Comparison of ENCODE assay signal across 13 cellular contexts in genomic region chr5:155147222-155147621, GRCh38.
DNase-seq lines count a peak whose midpoint lies in the region; ATAC-seq and TF ChIP-seq lines count a peak whose summit lies in the region.
"Had no signal": no experiment of that assay in that cellular context is flagged by ENCODE, and none has a peak within 500 bp of the region (broad histone marks: within the 10 kb centered on the region; RNA-seq: fewer than 3 reads in every experiment).

No MANE protein-coding gene starts in this region.

- no peak overlapping the region for H4K91ac ChIP-seq in mesenchymal stem cell (ENCODE audit: low read length)

- CTCF ChIA-PET in Caco-2 (lab: Charles Lee): no interaction called here

- H3K27me3 ChIP-seq in Caco-2 (replicated peaks; ENCODE audit: control insufficient read depth, insufficient read depth, low read length) (0 out of 2 replicates have a peak, but pooled peaks cover 2% of the 10 kb centered on the region), body of pancreas (no peaks in the 10 kb centered on the region), mesenchymal stem cell (ENCODE audit: control insufficient read depth in 1 of 2, insufficient read depth in 1 of 2, low read length in 2 of 2) (peaks cover 0 to 11% of the 10 kb centered on the region in 2 experiments)

- H2BK15ac ChIP-seq in mesenchymal stem cell (ENCODE audit: low read depth, poor library complexity, severe bottlenecking): no peak overlapping the region

- H3K4me1 ChIP-seq in Caco-2 (no peaks in the 10 kb centered on the region), body of pancreas (no peaks in the 10 kb centered on the region), mesenchymal stem cell (ENCODE audit: control insufficient read depth, insufficient read depth, low read depth, low read length) (no peaks in the 10 kb centered on the region)

- H3K79me1 ChIP-seq in mesenchymal stem cell (replicated peaks; ENCODE audit: low read length, poor library complexity, severe bottlenecking): no peaks in the 10 kb centered on the region

- no peak for TF ChIP-seq POLR2A in body of pancreas (IDR thresholded peaks at IDR 0.05)

- no peak overlapping the region for H3K14ac ChIP-seq in mesenchymal stem cell (ENCODE audit: low read length in 2 of 2)

- no peak overlapping the region for H2BK120ac ChIP-seq in mesenchymal stem cell (ENCODE audit: low read depth, low read length)

- no peak overlapping the region for H2BK12ac ChIP-seq in mesenchymal stem cell (ENCODE audit: low read length in 2 of 2)

- no peak overlapping the region for H3K18ac ChIP-seq in mesenchymal stem cell (ENCODE audit: low read depth in 1 of 2, low read length in 2 of 2)

- no peak overlapping the region for H3K4me3 Mint-ChIP-seq in Caco-2 (ENCODE audit: unreplicated experiment)
- H3K4me3 Mint-ChIP-seq: nephron progenitor cell had no signal

- no peaks in the 10 kb centered on the region for H3K9me3 Mint-ChIP-seq in Caco-2 (ENCODE audit: unreplicated experiment)
- H3K9me3 Mint-ChIP-seq: nephron progenitor cell had no signal

- H3K36me3 ChIP-seq in Caco-2 (ENCODE audit: control insufficient read depth, insufficient read depth, low read length) (no peaks in the 10 kb centered on the region), body of pancreas (replicated peaks in 1 of 2; ENCODE audit: insufficient read depth in 1 of 2, low read depth in 2 of 2) (no peaks in the 10 kb centered on the region), mesenchymal stem cell (ENCODE audit: control insufficient read depth in 1 of 2, insufficient read depth in 2 of 2, low read depth in 1 of 2, low read length in 2 of 2) (no peaks in the 10 kb centered on the region)

- no peaks in the 10 kb centered on the region for H3K9me3 ChIP-seq in Caco-2
- H3K9me3 ChIP-seq in body of pancreas: no peaks in the 10 kb centered on the region
- H3K9me3 ChIP-seq in mesenchymal stem cell (ENCODE audit: control insufficient read depth, low read length): no peaks in the 10 kb centered on the region

- peaks cover 10% of the 10 kb centered on the region for H3K27me3 Mint-ChIP-seq in Caco-2 (ENCODE audit: insufficient read depth, unreplicated experiment)

- no peak overlapping the region for H3K9ac ChIP-seq in mesenchymal stem cell (ENCODE audit: low read length)

- no peak overlapping the region for H2AK5ac ChIP-seq in mesenchymal stem cell (ENCODE audit: low read length, severe bottlenecking)

- no peak overlapping the region for H3K27ac Mint-ChIP-seq in Caco-2 (ENCODE audit: unreplicated experiment)
- H3K27ac Mint-ChIP-seq: nephron progenitor cell had no signal

- no peak overlapping the region for H3K4ac ChIP-seq in mesenchymal stem cell (ENCODE audit: low read depth in 1 of 2, low read length in 2 of 2)

- in situ Hi-C loops in ACHN (cut with HindIII; ENCODE audit: low pct_ligation_motif_present, low pct_unique_long_range_greater_than_20kb, low sequenced_read_pairs): no loop called here

- H2BK5ac ChIP-seq in mesenchymal stem cell (ENCODE audit: low read depth, low read length, poor library complexity, severe bottlenecking): no peak overlapping the region

- no peak overlapping the region for H3K4me2 ChIP-seq in mesenchymal stem cell (ENCODE audit: low read length, poor library complexity, severe bottlenecking)

- H4K8ac ChIP-seq in mesenchymal stem cell (ENCODE audit: low read length): no peak overlapping the region

- H3K4me3 ChIP-seq in Caco-2 (ENCODE audit: low read depth, low read length) (no peak overlapping the region), LNCaP clone FGC (ENCODE audit: low read depth, low read length) (no peak overlapping the region), body of pancreas (no peak overlapping the region), mesenchymal stem cell (ENCODE audit: insufficient read depth in 1 of 2, low read depth in 1 of 2, low read length in 2 of 2) (no peak overlapping the region)

- no peaks in the 10 kb centered on the region for H3K36me3 Mint-ChIP-seq in Caco-2 (ENCODE audit: insufficient read depth, unreplicated experiment)

- ATAC-seq in body of pancreas: no peak
- no peak for ATAC-seq in GM21526 (IDR thresholded peaks at IDR 0.05; ENCODE audit: low FRiP score, unreplicated experiment)

- intact Hi-C loops in Caco-2 (cut with micrococcal nuclease; ENCODE audit: unreplicated experiment) (loop anchor here (1.0 kb wide), 2 partner anchors 175 to 180 kb away; no protein-coding TSS in a partner anchor), body of pancreas (cut with DNase I) (no loop called here)

- POLR2A ChIA-PET in Caco-2 (lab: Charles Lee): no interaction called here

- no peaks in the 10 kb centered on the region for H3K4me1 Mint-ChIP-seq in Caco-2 (ENCODE audit: low read depth, unreplicated experiment)
- H3K4me1 Mint-ChIP-seq: nephron progenitor cell had no signal

- H3K27ac ChIP-seq in body of pancreas: no peak overlapping the region
- no peak overlapping the region for H3K27ac ChIP-seq in mesenchymal stem cell (ENCODE audit: low read length, poor library complexity, severe bottlenecking)

- no peak overlapping the region for H2AFZ ChIP-seq in mesenchymal stem cell (ENCODE audit: low read depth, low read length)

- H3K23ac ChIP-seq in mesenchymal stem cell (ENCODE audit: low read length in 2 of 2): no peak overlapping the region

- no TSS peak for BruUV-seq in Caco-2 (replicated peaks; lab: Mats Ljungman, UMichigan)

- WGBS in body of pancreas, 2 donors: 12 to 20% methylated on average over 2 of the region's 2 CpGs
- WGBS in mesenchymal stem cell: no CpG with 5 or more reads among the region's 2 CpGs

- no peak for DNase-seq in Caco-2
- DNase-seq in LNCaP clone FGC (ENCODE audit: low read depth): no peak
- DNase-seq in body of pancreas: no peak
- DNase-seq in mesenchymal stem cell: peak; percentile 1
- DNase-seq in NOMO-1 treated with DMSO at 0.1 percent for 48 hours (lab: John Stamatoyannopoulos, UW; ENCODE audit: unreplicated experiment): no peak
- DNase-seq in iPS-NIHi11 (ENCODE audit: low spot score): no peak
- no peak for DNase-seq in ACHN
- DNase-seq: cerebellar nuclear complex, GDM1, hippocampal formation, NCI-H524 treated with DMSO at 0.1 percent for 48 hours, nephron progenitor cell had no signal

- TF ChIP-seq CTCF in Caco-2 (IDR thresholded peaks at IDR 0.05; ENCODE audit: insufficient read depth in 1 of 2, low read depth in 1 of 2, low read length in 1 of 2, severe bottlenecking in 1 of 2, unreplicated experiment in 1 of 2): peak; percentile 25 to 37
- TF ChIP-seq CTCF in LNCaP clone FGC (IDR thresholded peaks at IDR 0.05; ENCODE audit: control insufficient read depth, extremely low read depth, insufficient read depth): peak; percentile 49
- TF ChIP-seq CTCF in body of pancreas (IDR thresholded peaks at IDR 0.05): peak in 5 of 7 experiments; percentile 14 to 31 (median 14)
